Comparison of ENCODE assay signal across 8 cellular contexts in genomic region chr6:134748484-134748883, GRCh38.
"Had no signal": no experiment of that assay in that cellular context is flagged by ENCODE, and none has a peak within 500 bp of the region (broad histone marks: within the 10 kb centered on the region; RNA-seq: fewer than 3 reads in every experiment).

No MANE protein-coding gene starts in this region.

- H3K4me1 Mint-ChIP-seq: IgD-negative memory B cell had no signal

- H3K36me3 Mint-ChIP-seq: IgD-negative memory B cell had no signal

- ATAC-seq: K562 had no signal

- H3K4me2 ChIP-seq: KMS-11 had no signal

- H3K4me3 ChIP-seq: K562 had no signal

- H3K27ac Mint-ChIP-seq: IgD-negative memory B cell had no signal

- H3K27ac ChIP-seq: HL-60, KMS-11 had no signal

- H3K4me3 Mint-ChIP-seq: IgD-negative memory B cell had no signal

- DNase-seq: IMR-90, KBM-7, KG1 had no signal

- FAIRE-seq: HTR-8/SVneo, K562 had no signal

- H3K9ac ChIP-seq: KMS-11 had no signal
